Comparison of ENCODE assay signal across 8 cellular contexts in the genomic region with DNA sequence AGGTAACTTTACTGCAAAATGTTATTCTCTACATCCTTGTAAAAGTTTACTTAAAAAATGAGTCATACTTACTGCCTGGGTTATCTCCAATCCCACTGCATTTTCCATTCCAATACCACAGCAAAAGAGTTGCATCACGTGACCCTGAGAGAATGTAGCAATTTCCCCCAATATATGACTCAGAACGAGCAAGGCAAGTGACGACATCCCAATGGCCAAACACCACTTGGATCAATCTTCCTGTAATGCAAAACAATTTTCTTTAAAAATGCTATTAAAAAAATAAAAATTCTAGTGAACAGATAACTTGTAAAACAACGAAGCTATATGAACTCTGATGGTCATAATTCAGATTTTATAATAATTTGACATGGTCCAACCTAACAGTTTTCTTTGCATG.
A peak's percentile ranks its signal among the peaks of the same experiment; 100 is the strongest.
DNase-seq lines count a peak whose midpoint lies in the region; ATAC-seq and TF ChIP-seq lines count a peak whose summit lies in the region.

No MANE protein-coding gene starts in this region.

- H3K4me3 ChIP-seq in astrocyte of the cerebellum (ENCODE audit: low read depth, low read length) (no peak overlapping the region), testis (no peak overlapping the region)

- no peaks in the 10 kb centered on the region for H3K4me1 ChIP-seq in testis

- no peak overlapping the region for H3K27ac ChIP-seq in testis

- in situ Hi-C loops in astrocyte of the cerebellum (cut with HindIII; ENCODE audit: low sequenced_read_pairs), result no loop called here

- no peaks in the 10 kb centered on the region for H3K27me3 ChIP-seq in testis

- ATAC-seq in HG02610 (IDR thresholded peaks at IDR 0.05; ENCODE audit: unreplicated experiment) (no peak), HG03159 (IDR thresholded peaks at IDR 0.05; ENCODE audit: unreplicated experiment) (no peak), HG02588 (IDR thresholded peaks at IDR 0.05; ENCODE audit: unreplicated experiment) (no peak)

- TF ChIP-seq CTCF in astrocyte of the cerebellum (IDR thresholded peaks at IDR 0.05; ENCODE audit: low read depth, low read length, missing control alignments) (no peak), testis (IDR thresholded peaks at IDR 0.05) (no peak)

- H3K36me3 ChIP-seq in testis (ENCODE audit: low read depth, missing control alignments), result no peaks in the 10 kb centered on the region

- no peak for TF ChIP-seq POLR2A in testis (IDR thresholded peaks at IDR 0.05)

- DNase-seq in COLO829 (ENCODE audit: low spot score) (peak; percentile 32), NCI-H460 (ENCODE audit: extremely low read depth, low read depth) (peak; percentile 47), astrocyte of the cerebellum (ENCODE audit: low read depth) (peak; percentile 96), myocyte (ENCODE audit: low read depth) (peak; percentile 48), testis (no peak)

- no peaks in the 10 kb centered on the region for H3K9me3 ChIP-seq in testis

- 82 to 85% methylated on average over 4 of the region's 4 CpGs for WGBS in testis, 2 donors

- intact Hi-C loops in testis (cut with DNase I; ENCODE audit: low total_unique reads), result no loop called here
